In genomic region chr5:80631277-80632259, GRCh38 we compare ENCODE assay signal across 18 cellular contexts.
"Had no signal": no experiment of that assay in that cellular context is flagged by ENCODE, and none has a peak within 500 bp of the region (broad histone marks: within the 10 kb centered on the region; RNA-seq: fewer than 3 reads in every experiment).

No MANE protein-coding gene starts in this region.

- ATAC-seq: left cardiac atrium; left ventricle myocardium superior; naive thymus-derived CD4-positive, alpha-beta T cell; upper lobe of right lung had no signal

- H3K27ac ChIP-seq: colonic mucosa, hepatocyte, right atrium auricular region, tibial artery, upper lobe of right lung, vagina had no signal

- FAIRE-seq: endothelial cell of umbilical vein, small intestine had no signal

- H3K9me3 Mint-ChIP-seq: naive thymus-derived CD4-positive, alpha-beta T cell; stimulated activated naive CD8-positive, alpha-beta T cell treated with anti-CD3 and anti-CD28 coated beads, Interleukin-15, Interleukin-2, amounts not matched to agents 100 ng/mL and 50 ng/mL, for 24 hours had no signal

- H3K27me3 Mint-ChIP-seq: naive thymus-derived CD4-positive, alpha-beta T cell; stimulated activated naive CD8-positive, alpha-beta T cell treated with anti-CD3 and anti-CD28 coated beads, Interleukin-15, Interleukin-2, amounts not matched to agents 100 ng/mL and 50 ng/mL, for 24 hours had no signal

- H3K4me3 ChIP-seq: colonic mucosa, hepatocyte, right atrium auricular region, tibial artery, upper lobe of right lung, vagina had no signal

- H3K27ac Mint-ChIP-seq: naive thymus-derived CD4-positive, alpha-beta T cell; stimulated activated naive CD8-positive, alpha-beta T cell treated with anti-CD3 and anti-CD28 coated beads, Interleukin-15, Interleukin-2, amounts not matched to agents 100 ng/mL and 50 ng/mL, for 24 hours had no signal

- H3K36me3 ChIP-seq: colonic mucosa, right atrium auricular region, upper lobe of right lung had no signal

- DNase-seq: colonic mucosa; dermis blood vessel endothelial cell; foreskin melanocyte; kidney; left cardiac atrium; left ventricle myocardium superior; naive thymus-derived CD4-positive, alpha-beta T cell; posterior cingulate gyrus; small intestine; stimulated activated CD4-positive, alpha-beta T cell treated with anti-CD3 and anti-CD28 coated beads, Interleukin-12 subunit alpha, Interleukin-12 subunit beta, amount 100 ng/mL, for 4 hours; stimulated activated CD4-positive, alpha-beta T cell treated with anti-CD3 and anti-CD28 coated beads, Interleukin-2, amount 100 ng/mL, for 48 hours; tibial artery; upper lobe of right lung had no signal

- H3K4me3 Mint-ChIP-seq: naive thymus-derived CD4-positive, alpha-beta T cell; stimulated activated naive CD8-positive, alpha-beta T cell treated with anti-CD3 and anti-CD28 coated beads, Interleukin-15, Interleukin-2, amounts not matched to agents 100 ng/mL and 50 ng/mL, for 24 hours had no signal

- H3K4me2 ChIP-seq: hepatocyte had no signal

- H2AFZ ChIP-seq: hepatocyte had no signal

- H3K4me1 ChIP-seq: colonic mucosa, right atrium auricular region, tibial artery, upper lobe of right lung, vagina had no signal

- H3K27me3 ChIP-seq: colonic mucosa, hepatocyte, right atrium auricular region, tibial artery, upper lobe of right lung, vagina had no signal

- H3K9me3 ChIP-seq: colonic mucosa, right atrium auricular region, tibial artery, upper lobe of right lung, vagina had no signal

- H3K79me2 ChIP-seq: hepatocyte had no signal
